13 cellular contexts compared by ENCODE assay signal in the genomic region with DNA sequence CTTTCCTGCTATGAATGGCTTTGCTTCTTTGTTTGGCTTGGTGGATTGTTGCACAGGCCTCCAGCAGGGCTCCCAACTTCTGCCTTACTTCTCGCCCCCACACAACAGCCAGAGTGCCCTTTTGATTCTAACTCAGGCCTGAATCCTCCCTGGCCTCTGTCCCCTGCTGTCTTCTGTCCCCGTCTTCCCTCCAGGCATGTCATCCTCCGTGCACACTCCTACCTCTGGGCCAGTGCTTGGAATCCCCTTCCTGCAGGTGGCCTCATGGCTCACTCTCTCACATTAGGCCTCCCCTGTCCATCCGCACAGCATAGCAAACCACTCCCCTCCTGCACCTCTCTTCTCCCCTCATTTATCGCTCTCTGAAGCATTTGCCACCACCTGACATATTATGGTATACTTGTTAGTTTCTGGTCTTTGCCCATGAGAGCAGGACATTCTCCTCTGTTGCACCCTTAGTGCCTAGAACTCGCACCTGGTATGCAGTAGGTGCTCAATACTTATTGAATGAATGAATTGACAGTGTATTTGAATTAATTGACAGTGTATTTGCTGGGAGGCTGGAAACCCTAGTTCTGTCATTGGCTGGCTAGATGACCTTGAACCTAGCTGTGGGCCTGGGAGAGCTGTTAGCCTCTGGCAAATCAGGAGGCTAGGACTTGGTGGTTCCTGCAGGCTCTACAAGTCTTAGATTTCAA. TPM values are rescaled to one million over a fixed set of nuclear protein-coding genes. Genes with fewer than 3 reads are reported as not detected.
A peak's percentile ranks its signal among the peaks of the same experiment; 100 is the strongest.
DNase-seq lines count a peak whose midpoint lies in the region; ATAC-seq, FAIRE-seq and TF ChIP-seq lines count a peak whose summit lies in the region.
"Had no signal": no experiment of that assay in that cellular context is flagged by ENCODE, and none has a peak within 500 bp of the region (broad histone marks: within the 10 kb centered on the region; RNA-seq: fewer than 3 reads in every experiment).

No MANE protein-coding gene starts in this region.

- H3K36me3 Mint-ChIP-seq in astrocyte (ENCODE audit: low read depth, unreplicated experiment) (peaks cover 17% of the 10 kb centered on the region), neural crest cell (ENCODE audit: low read depth) (peaks cover under 1% of the 10 kb centered on the region)

- H3K79me2 ChIP-seq in DND-41 (ENCODE audit: insufficient read depth, low read length) = peaks cover 52% of the 10 kb centered on the region
- H3K79me2 ChIP-seq in astrocyte (ENCODE audit: insufficient read depth, low read length) = peaks cover 48% of the 10 kb centered on the region

- H3K36me3 ChIP-seq in DND-41 (ENCODE audit: insufficient read depth, low read length) (peaks cover 45% of the 10 kb centered on the region), HEK293 (ENCODE audit: control insufficient read depth in 2 of 2, insufficient read depth in 1 of 2, low read length in 2 of 2) (peaks cover 4 to 55% of the 10 kb centered on the region in 2 experiments), astrocyte (ENCODE audit: insufficient read depth, low read length) (peaks cover 13% of the 10 kb centered on the region)

- H3K27ac Mint-ChIP-seq in astrocyte (ENCODE audit: unreplicated experiment) (peak overlapping the region; percentile 13), neural crest cell (ENCODE audit: unreplicated experiment) (no peak overlapping the region)

- H3K9me3 ChIP-seq in DND-41 (ENCODE audit: insufficient read depth, low read length, severe bottlenecking) (no peaks in the 10 kb centered on the region), HEK293 (ENCODE audit: control insufficient read depth, insufficient read depth, low read depth, low read length) (no peaks in the 10 kb centered on the region), astrocyte (ENCODE audit: insufficient read depth, low read depth, low read length) (no peaks in the 10 kb centered on the region)

- H3K27me3 ChIP-seq in DND-41 (ENCODE audit: insufficient read depth, low read length, poor library complexity) (no peaks in the 10 kb centered on the region), astrocyte (ENCODE audit: insufficient read depth, low read length) (no peaks in the 10 kb centered on the region)

- DNase-seq in DND-41 = no peak
- no peak for DNase-seq in astrocyte (ENCODE audit: low read depth)
- DNase-seq in neural crest cell (ENCODE audit: low read depth, low spot score) = no peak
- DNase-seq in SHP77 treated with DMSO at 0.1 percent for 48 hours (lab: John Stamatoyannopoulos, UW) = no peak
- DNase-seq: GOT3, NCI-H446 had no signal

- H3K4me1 Mint-ChIP-seq in astrocyte (ENCODE audit: low read depth, unreplicated experiment) = peaks cover 24% of the 10 kb centered on the region
- H3K4me1 Mint-ChIP-seq in neural crest cell = peaks cover 30% of the 10 kb centered on the region

- ATAC-seq in DND-41 (ENCODE audit: insufficient read depth, low read depth) = no peak
- no peak for ATAC-seq in GM21737 (IDR thresholded peaks at IDR 0.05; ENCODE audit: unreplicated experiment)
- ATAC-seq in HG02885 (IDR thresholded peaks at IDR 0.05; ENCODE audit: poor library complexity, unreplicated experiment) = no peak
- no peak for ATAC-seq in HG03457 (IDR thresholded peaks at IDR 0.05; ENCODE audit: unreplicated experiment)

- H3K9ac ChIP-seq in DND-41 (ENCODE audit: low read depth, low read length) = peak overlapping the region; percentile 10; the same call in 1 of the 2 replicates
- no peak overlapping the region for H3K9ac ChIP-seq in astrocyte (ENCODE audit: low read length)

- H3K27me3 Mint-ChIP-seq in astrocyte (ENCODE audit: low read depth, unreplicated experiment) = no peaks in the 10 kb centered on the region
- H3K27me3 Mint-ChIP-seq in neural crest cell (ENCODE audit: low read depth) = no peaks in the 10 kb centered on the region

- H2AFZ ChIP-seq in DND-41 (ENCODE audit: low read depth, low read length) (no peak overlapping the region), astrocyte (ENCODE audit: low read depth, low read length) (no peak overlapping the region)

- TF ChIP-seq CTCF in DND-41 (IDR thresholded peaks at IDR 0.05; ENCODE audit: borderline replicate concordance, extremely low read depth, low read length, poor library complexity, severe bottlenecking) (no peak), HEK293 (tag by site-specific recombination; IDR thresholded peaks at IDR 0.05) (0 out of 2 replicates have a peak, but pooled peaks have one; percentile 34), astrocyte (IDR thresholded peaks at IDR 0.05; ENCODE audit: insufficient read depth, low read depth, low read length) (no peak), neural crest cell (conservative IDR thresholded peaks at IDR 0.05) (no peak)

- H4K20me1 ChIP-seq in DND-41 (ENCODE audit: insufficient read depth, low read length) (peaks cover 32% of the 10 kb centered on the region), astrocyte (ENCODE audit: insufficient read depth, low read length) (peaks cover 54% of the 10 kb centered on the region)

- H3K4me3 Mint-ChIP-seq in astrocyte (ENCODE audit: unreplicated experiment) (no peak overlapping the region), neural crest cell (peak overlapping the region; percentile 94)

- H3K9me3 Mint-ChIP-seq in astrocyte (ENCODE audit: unreplicated experiment) = no peaks in the 10 kb centered on the region
- no peaks in the 10 kb centered on the region for H3K9me3 Mint-ChIP-seq in neural crest cell

- CTCF ChIA-PET in HEK293 (lab: Yijun Ruan, JAX) = interaction anchor here (0.7 to 1.7 kb wide), 3 partner anchors 20 to 227 kb away, joined by 3 to 5 read pairs (median 3); no protein-coding TSS in a partner anchor

- H3K4me1 ChIP-seq in DND-41 (ENCODE audit: insufficient read depth, low read length) = peaks cover 39% of the 10 kb centered on the region
- no peaks in the 10 kb centered on the region for H3K4me1 ChIP-seq in HEK293 (ENCODE audit: control insufficient read depth, insufficient read depth, low read length)
- H3K4me1 ChIP-seq in astrocyte (ENCODE audit: insufficient read depth, low read length) = peaks cover 6% of the 10 kb centered on the region

- peak overlapping the region in 1 of 2 experiments; percentile 16; a peak in 1 of 4 replicates for H3K4me3 ChIP-seq in DND-41 (ENCODE audit: low read depth in 1 of 2, low read length in 2 of 2)
- H3K4me3 ChIP-seq in HEK293 (ENCODE audit: low read depth, low read length) = no peak overlapping the region
- no peak overlapping the region for H3K4me3 ChIP-seq in astrocyte (ENCODE audit: insufficient read depth, low read depth, low read length)

- POLR2A ChIA-PET in HEK293 (lab: Yijun Ruan, JAX) = no interaction called here

- FAIRE-seq in astrocyte (lab: Jason Lieb, UNC) = no peak
- FAIRE-seq: frontal cortex had no signal

- H3K4me2 ChIP-seq in DND-41 (ENCODE audit: insufficient read depth, low read length) = peak overlapping the region; percentile 90
- no peak overlapping the region for H3K4me2 ChIP-seq in astrocyte (ENCODE audit: low read length)

- H3K27ac ChIP-seq in DND-41 (ENCODE audit: low read length) (no peak overlapping the region), HEK293 (ENCODE audit: extremely low read depth, low read depth, low read length) (no peak overlapping the region), astrocyte (ENCODE audit: low read depth, low read length) (no peak overlapping the region)
- H3K27ac ChIP-seq: coronary artery had no signal

TF ChIP-seq in HEK293, 187 proteins besides CTCF, POLR2A, EP300 and RAD21:
- TF ChIP-seq GLIS1 (tag by site-specific recombination; IDR thresholded peaks at IDR 0.05) (peak; percentile 6; the same call in 1 of the 2 replicates), ZNF248 (tag by site-specific recombination; IDR thresholded peaks at IDR 0.05) (no peak), ZNF792 (tag by site-specific recombination; IDR thresholded peaks at IDR 0.05) (peak; percentile 15; the same call in 1 of the 2 replicates), ZIC2 (tag by site-specific recombination; IDR thresholded peaks at IDR 0.05) (0 out of 2 replicates have a peak, but pooled peaks have one; percentile 17), ZNF223 (tag by site-specific recombination; IDR thresholded peaks at IDR 0.05) (no peak), ZNF48 (tag by site-specific recombination; IDR thresholded peaks at IDR 0.05) (no peak)
TF ChIP-seq in HEK293: peak in this region for 3.

RNA-seq across cellular contexts. Expression of gene ZDHHC18, which starts 2.9 kb away (rescaled TPM):
- total RNA-seq in astrocyte (22.3 and 22.6 TPM in 2 replicates), neural crest cell (41.7 and 44.3 TPM in 2 replicates)

RNA-seq across cellular contexts. Expression of gene SFN, which starts 33.6 kb away (rescaled TPM):
- total RNA-seq in astrocyte (5.5 and 14.5 TPM in 2 replicates), neural crest cell (0.30 TPM in 1 of 2 replicates, not detected in the other)
- total RNA-seq: lung microvascular endothelial cell had no signal

RNA-seq across cellular contexts. Expression of gene PIGV, which starts 41.6 kb away (rescaled TPM):
- total RNA-seq in astrocyte (7.9 and 10.6 TPM in 2 replicates), neural crest cell (8.7 and 11.1 TPM in 2 replicates)
